In the genomic region with DNA sequence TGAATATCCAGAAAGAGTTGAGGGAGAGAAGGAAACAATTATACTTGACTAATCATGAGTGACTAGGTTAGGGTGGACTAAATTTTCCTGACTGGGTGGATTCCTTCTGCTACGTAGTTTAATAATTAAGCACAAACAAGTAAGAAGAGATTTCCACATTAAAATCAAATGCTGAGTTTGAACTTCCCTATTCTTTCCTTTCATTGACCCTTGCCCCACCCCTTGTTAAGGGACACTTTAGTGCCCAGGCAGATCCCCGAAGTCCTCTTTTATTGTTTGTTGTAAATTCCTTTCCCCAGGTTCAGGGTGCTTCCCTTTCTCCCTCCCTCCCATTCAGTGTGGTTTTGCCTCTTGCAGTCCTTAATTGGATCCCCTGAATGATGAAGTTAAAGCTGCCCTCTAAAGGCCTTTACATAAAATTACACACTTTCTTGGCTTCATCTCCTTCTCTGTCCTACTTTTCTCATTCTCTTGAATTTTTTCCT, we compare ENCODE assay signal across 1 cellular context.
TF ChIP-seq lines count a peak whose summit lies in the region.

No MANE protein-coding gene starts in this region.

TF ChIP-seq in IMR-90, 13 proteins besides CTCF, POLR2A, EP300 and RAD21 (continued from another document):
- TF ChIP-seq, protein P1, sequence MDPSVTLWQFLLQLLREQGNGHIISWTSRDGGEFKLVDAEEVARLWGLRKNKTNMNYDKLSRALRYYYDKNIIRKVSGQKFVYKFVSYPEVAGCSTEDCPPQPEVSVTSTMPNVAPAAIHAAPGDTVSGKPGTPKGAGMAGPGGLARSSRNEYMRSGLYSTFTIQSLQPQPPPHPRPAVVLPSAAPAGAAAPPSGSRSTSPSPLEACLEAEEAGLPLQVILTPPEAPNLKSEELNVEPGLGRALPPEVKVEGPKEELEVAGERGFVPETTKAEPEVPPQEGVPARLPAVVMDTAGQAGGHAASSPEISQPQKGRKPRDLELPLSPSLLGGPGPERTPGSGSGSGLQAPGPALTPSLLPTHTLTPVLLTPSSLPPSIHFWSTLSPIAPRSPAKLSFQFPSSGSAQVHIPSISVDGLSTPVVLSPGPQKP (IDR thresholded peaks at IDR 0.05; ENCODE audit: borderline replicate concordance, low read depth, low read length): no peak
- TF ChIP-seq RFX5 (IDR thresholded peaks at IDR 0.05; ENCODE audit: low read depth, low read length) (no peak), RCOR1 (IDR thresholded peaks at IDR 0.05; ENCODE audit: insufficient replicate concordance, low read length) (no peak), MAFK (IDR thresholded peaks at IDR 0.05; ENCODE audit: low read depth, low read length) (no peak), CEBPB (IDR thresholded peaks at IDR 0.05; ENCODE audit: low read depth, low read length) (no peak), NFE2L2 (IDR thresholded peaks at IDR 0.05; ENCODE audit: low read depth, low read length) (no peak), BHLHE40 (IDR thresholded peaks at IDR 0.05; ENCODE audit: low read depth, low read length) (no peak), MAZ (IDR thresholded peaks at IDR 0.05; ENCODE audit: borderline replicate concordance, low read depth, low read length) (no peak), MXI1 (IDR thresholded peaks at IDR 0.05; ENCODE audit: borderline replicate concordance, low read depth, low read length) (no peak), CHD1 (IDR thresholded peaks at IDR 0.05; ENCODE audit: low read depth, low read length) (no peak), SMC3 (IDR thresholded peaks at IDR 0.05; ENCODE audit: low read depth, low read length) (no peak)
- TF ChIP-seq, protein P2, sequence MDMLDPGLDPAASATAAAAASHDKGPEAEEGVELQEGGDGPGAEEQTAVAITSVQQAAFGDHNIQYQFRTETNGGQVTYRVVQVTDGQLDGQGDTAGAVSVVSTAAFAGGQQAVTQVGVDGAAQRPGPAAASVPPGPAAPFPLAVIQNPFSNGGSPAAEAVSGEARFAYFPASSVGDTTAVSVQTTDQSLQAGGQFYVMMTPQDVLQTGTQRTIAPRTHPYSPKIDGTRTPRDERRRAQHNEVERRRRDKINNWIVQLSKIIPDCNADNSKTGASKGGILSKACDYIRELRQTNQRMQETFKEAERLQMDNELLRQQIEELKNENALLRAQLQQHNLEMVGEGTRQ (IDR thresholded peaks at IDR 0.05; ENCODE audit: low read depth, low read length): no peak
